Comparison of ENCODE assay signal across 8 cellular contexts in genomic region chr6:31821301-31822037, GRCh38. TPM values are rescaled to one million over a fixed set of nuclear protein-coding genes. Genes with fewer than 3 reads are reported as not detected.
DNase-seq lines count a peak whose midpoint lies in the region; ATAC-seq and TF ChIP-seq lines count a peak whose summit lies in the region.

No MANE protein-coding gene starts in this region.

- peaks cover 19% of the 10 kb centered on the region for H4K20me1 ChIP-seq in PC-9 (ENCODE audit: insufficient read depth)

- H3K27ac ChIP-seq in PC-9 (peak overlapping the region; percentile 98), urinary bladder (ENCODE audit: low read depth) (peak overlapping the region; percentile 93)

- peak overlapping the region; percentile 98 for H3K4me2 ChIP-seq in PC-9

- DNase-seq in ELR (ENCODE audit: low read depth) = peak; percentile 69
- DNase-seq in PC-9 = peak; percentile 55 to 85
- DNase-seq in activated naive CD4-positive, alpha-beta T cell treated with Interleukin-2 at 50 U/mL for 16 hours = peak; percentile 77
- peak; percentile 90 for DNase-seq in Right ventricle myocardium inferior (ENCODE audit: missing footprints)
- DNase-seq in occipital lobe (lab: John Stamatoyannopoulos, UW) = peak; percentile 46

- intact Hi-C loops in PC-9 (cut with micrococcal nuclease; ENCODE audit: unreplicated experiment) (loop anchor here (10.0 kb wide), 2 partner anchors 277 to 1153 kb away; partner anchors contain the start of genes ATP6V1G2, DDX39B and NFKBIL1), Right ventricle myocardium inferior (cut with DNase I) (no loop called here)

- POLR2A ChIA-PET in PC-9 (lab: Charles Lee; ENCODE audit: unreplicated experiment) = interaction anchor here (0.5 to 0.6 kb wide), 2 partner anchors 517 to 1148 kb away, joined by 10 to 12 read pairs; no protein-coding TSS in a partner anchor

- CTCF ChIA-PET in PC-9 (lab: Charles Lee) = no interaction called here

- peak overlapping the region; percentile 78; the same call in 1 of the 2 replicates for H2AFZ ChIP-seq in PC-9

- no peak for TF ChIP-seq CTCF in PC-9 (conservative IDR thresholded peaks at IDR 0.05)

- 4% methylated on average over 39 of the region's 39 CpGs for WGBS in urinary bladder

- H3K79me2 ChIP-seq in PC-9 (ENCODE audit: low read depth) = peaks cover 69% of the 10 kb centered on the region

- H3F3A ChIP-seq in PC-9 (ENCODE audit: insufficient read depth, low read depth) = peaks cover 89% of the 10 kb centered on the region

- H3K4me3 ChIP-seq in PC-9 = peak overlapping the region; percentile 81
- H3K4me3 ChIP-seq in urinary bladder (ENCODE audit: low read depth, low read length) = peak overlapping the region; percentile 52

- no peaks in the 10 kb centered on the region for H3K27me3 ChIP-seq in PC-9 (ENCODE audit: insufficient read depth, low read depth)

- TSS peak; percentile 60 for BruUV-seq in PC-9 (replicated peaks; lab: Mats Ljungman, UMichigan)

- H3K9me2 ChIP-seq in PC-9 (ENCODE audit: insufficient read depth) = no peaks in the 10 kb centered on the region

- H3K4me1 ChIP-seq in PC-9 (replicated peaks; ENCODE audit: insufficient read depth) (peaks cover 69% of the 10 kb centered on the region), urinary bladder (ENCODE audit: insufficient read depth) (no peaks in the 10 kb centered on the region)

- no peaks in the 10 kb centered on the region for H3K9me3 ChIP-seq in PC-9 (ENCODE audit: insufficient read depth, low read depth)

- H3K36me3 ChIP-seq in PC-9 (ENCODE audit: low read depth) = no peaks in the 10 kb centered on the region
- no peaks in the 10 kb centered on the region for H3K36me3 ChIP-seq in urinary bladder (ENCODE audit: insufficient read depth)

- ATAC-seq in HG02759 (IDR thresholded peaks at IDR 0.05; ENCODE audit: unreplicated experiment) (peak; percentile 59), Right ventricle myocardium inferior (peak; percentile 58), GM18519 (IDR thresholded peaks at IDR 0.05; ENCODE audit: low FRiP score, unreplicated experiment) (no peak)

RNA-seq across cellular contexts. Expression of gene HSPA1B, which starts 6.1 kb away (rescaled TPM):
- total RNA-seq in PC-9 (2021) (334 and 340 TPM in 2 replicates), Right ventricle myocardium inferior (215 TPM), occipital lobe (121 TPM), urinary bladder (137 TPM)
- polyA plus RNA-seq in urinary bladder = 269 TPM

RNA-seq across cellular contexts. Expression of gene HSPA1A, which starts 6.1 kb away (rescaled TPM):
- total RNA-seq in PC-9 (2021) (378 and 385 TPM in 2 replicates), Right ventricle myocardium inferior (298 TPM), occipital lobe (117 TPM), urinary bladder (152 TPM)
- polyA plus RNA-seq in urinary bladder = 374 TPM

RNA-seq across cellular contexts. Expression of gene HSPA1L, which starts 6.4 kb away (rescaled TPM):
- total RNA-seq in PC-9 (2021) (2.3 and 2.6 TPM in 2 replicates), Right ventricle myocardium inferior (1.6 TPM), occipital lobe (4.4 TPM), urinary bladder (2.5 TPM)
- 2.9 TPM for polyA plus RNA-seq in urinary bladder

RNA-seq across cellular contexts. Expression of gene LSM2, which starts 14.7 kb away (rescaled TPM):
- total RNA-seq in PC-9 (2021) = 67.5 and 74.3 TPM in 2 replicates
- total RNA-seq in Right ventricle myocardium inferior = 24.6 TPM
- total RNA-seq in occipital lobe = 22.9 TPM
- 22.5 TPM for total RNA-seq in urinary bladder
- 69.4 TPM for polyA plus RNA-seq in urinary bladder

RNA-seq across cellular contexts. Expression of gene VARS1, which starts 25.9 kb away (rescaled TPM):
- total RNA-seq in PC-9 (2021) = 99.6 and 124 TPM in 2 replicates
- 29.7 TPM for total RNA-seq in Right ventricle myocardium inferior
- total RNA-seq in occipital lobe = 25.6 TPM
- total RNA-seq in urinary bladder = 16.7 TPM
- 34.4 TPM for polyA plus RNA-seq in urinary bladder
